ENCODE assay signal across 1 cellular context in genomic region chr16:23595951-23596720, GRCh38.
A peak's percentile ranks its signal among the peaks of the same experiment; 100 is the strongest.
TF ChIP-seq lines count a peak whose summit lies in the region.

Gene NDUFAB1 (minus strand): TSS chr16:23596316. CDS start chr16:23596290, 26 bp downstream.

TF ChIP-seq in SK-N-SH, 30 proteins besides CTCF, POLR2A, EP300 and RAD21 (continued from another document):
- no peak for TF ChIP-seq FOXM1 (IDR thresholded peaks at IDR 0.05; ENCODE audit: low read depth)
- TF ChIP-seq TAF1 (IDR thresholded peaks at IDR 0.05; ENCODE audit: borderline replicate concordance, low read depth, low read length), result peak; percentile 91
- TF ChIP-seq ELF1 (IDR thresholded peaks at IDR 0.05), result peak; percentile 45
- peak; percentile 88 for TF ChIP-seq MAX (IDR thresholded peaks at IDR 0.05; ENCODE audit: low read depth)
- no peak for TF ChIP-seq RFX5 (IDR thresholded peaks at IDR 0.05; ENCODE audit: low read length)
- TF ChIP-seq USF1 (IDR thresholded peaks at IDR 0.05; ENCODE audit: borderline replicate concordance, low read depth), result no peak
- TF ChIP-seq IRF3 (IDR thresholded peaks at IDR 0.05; ENCODE audit: low read depth, low read length), result no peak
- no peak for TF ChIP-seq REST (IDR thresholded peaks at IDR 0.05; ENCODE audit: low read depth, low read length)
- 0 out of 2 replicates have a peak, but pooled peaks have one; percentile 9 for TF ChIP-seq SMC3 (IDR thresholded peaks at IDR 0.05; ENCODE audit: low read depth, low read length)
- 0 out of 2 replicates have a peak, but pooled peaks have one; percentile 5 for TF ChIP-seq PBX3 (IDR thresholded peaks at IDR 0.05)
- peak; percentile 91 for TF ChIP-seq YY1 (IDR thresholded peaks at IDR 0.05; ENCODE audit: low read depth)
